Comparison of ENCODE assay signal across 29 cellular contexts in the genomic region with DNA sequence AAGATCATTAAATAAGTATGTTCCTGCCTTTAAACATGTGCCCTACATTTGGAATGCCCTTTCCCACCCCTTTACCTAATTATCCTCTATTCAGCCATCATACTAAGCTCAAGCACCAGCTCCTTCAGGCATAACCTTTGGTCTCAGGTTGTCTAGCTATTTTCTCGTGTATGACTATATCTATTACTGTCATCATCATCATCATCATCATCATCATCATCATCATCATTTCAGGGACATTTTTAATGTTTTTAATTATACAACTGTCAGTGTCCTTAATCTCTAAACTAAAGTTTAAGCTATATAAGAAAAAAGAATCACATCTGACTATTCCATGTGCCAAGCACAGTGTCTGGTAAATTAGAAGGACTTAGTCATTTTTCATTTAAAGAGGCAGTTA.
"Had no signal": no experiment of that assay in that cellular context is flagged by ENCODE, and none has a peak within 500 bp of the region (broad histone marks: within the 10 kb centered on the region; RNA-seq: fewer than 3 reads in every experiment).

No MANE protein-coding gene starts in this region.

- H3K27ac Mint-ChIP-seq: activated B cell treated with CpG ODN at 0.5 μM for 24 hours; activated CD8-positive, alpha-beta T cell treated with anti-CD3 and anti-CD28 coated beads for 36 hours; activated naive CD4-positive, alpha-beta T cell treated with anti-CD3 and anti-CD28 coated beads, Interleukin-2, amount 50 U/mL, for 72 hours; activated naive CD8-positive, alpha-beta T cell treated with anti-CD3 and anti-CD28 coated beads, Interleukin-2, amount 10 ng/mL, durations not matched to agents 7 days and 5 days; activated T-helper 17 cell treated with anti-CD3 and anti-CD28 coated beads, Interleukin-2, amount 50 U/mL, for 72 hours; T-cell; T-helper 1 cell treated with Interleukin-12 subunit alpha and Interleukin-12 subunit beta and Interleukin-4 antibody, amounts not matched to agents 30 μg/mL and 1 μg/mL, for 36 hours had no signal

- H3K4me1 ChIP-seq: ascending aorta, breast epithelium, colonic mucosa, esophagus squamous epithelium, gastroesophageal sphincter had no signal

- ATAC-seq: activated CD4-positive, CD25-positive, alpha-beta regulatory T cell treated with anti-CD3 and anti-CD28 coated beads, Interleukin-2, amount 50 U/mL, for 24 hours; activated CD8-positive, alpha-beta T cell treated with anti-CD3 and anti-CD28 coated beads for 36 hours; activated naive CD4-positive, alpha-beta T cell treated with anti-CD3 and anti-CD28 coated beads, Interleukin-2, amount 50 U/mL, for 72 hours; activated T-cell treated with anti-CD3 and anti-CD28 coated beads, Interleukin-2, amount 50 U/mL, for 4 hours; activated T-helper 17 cell treated with anti-CD3 and anti-CD28 coated beads, Interleukin-2, amount 50 U/mL, for 72 hours; T-cell had no signal

- H3K36me3 ChIP-seq: ascending aorta, breast epithelium, cardiac muscle cell, colonic mucosa, esophagus squamous epithelium, gastroesophageal sphincter, WERI-Rb-1 had no signal

- H3K36me3 Mint-ChIP-seq: activated naive CD4-positive, alpha-beta T cell treated with anti-CD3 and anti-CD28 coated beads, Interleukin-2, amount 50 U/mL, for 72 hours; activated naive CD8-positive, alpha-beta T cell treated with anti-CD3 and anti-CD28 coated beads, Interleukin-2, amount 10 ng/mL, durations not matched to agents 7 days and 5 days; brain; T-cell had no signal

- H3K4me1 Mint-ChIP-seq: activated B cell treated with CpG ODN at 0.5 μM for 24 hours; activated naive CD8-positive, alpha-beta T cell treated with anti-CD3 and anti-CD28 coated beads, Interleukin-2, amount 10 ng/mL, durations not matched to agents 7 days and 5 days; activated T-helper 17 cell treated with anti-CD3 and anti-CD28 coated beads, Interleukin-2, amount 50 U/mL, for 72 hours; T-cell had no signal

- H3K27me3 Mint-ChIP-seq: activated B cell treated with CpG ODN at 0.5 μM for 24 hours; activated CD8-positive, alpha-beta T cell treated with anti-CD3 and anti-CD28 coated beads for 36 hours; activated naive CD8-positive, alpha-beta T cell treated with anti-CD3 and anti-CD28 coated beads, Interleukin-2, amount 10 ng/mL, durations not matched to agents 7 days and 5 days; activated T-helper 17 cell treated with anti-CD3 and anti-CD28 coated beads, Interleukin-2, amount 50 U/mL, for 72 hours; brain; T-cell had no signal

- H3K27me3 ChIP-seq: ascending aorta, breast epithelium, cardiac muscle cell, colonic mucosa, esophagus squamous epithelium, gastroesophageal sphincter had no signal

- H3K27ac ChIP-seq: ascending aorta, breast epithelium, cardiac muscle cell, colonic mucosa, epithelial cell of prostate, esophagus squamous epithelium, gastroesophageal sphincter, WERI-Rb-1 had no signal

- DNase-seq: activated B cell treated with CpG ODN at 0.5 μM for 24 hours; activated CD4-positive, alpha-beta T cell treated with anti-CD3 and anti-CD28 coated beads for 48 hours; activated CD4-positive, alpha-beta T cell treated with anti-CD3 and anti-CD28 coated beads, Interleukin-2, amount 50 U/mL, for 1 hour; activated CD4-positive, alpha-beta T cell treated with anti-CD3 and anti-CD28 coated beads, Interleukin-2, amount 50 U/mL, for 48 hours; activated CD8-positive, alpha-beta memory T cell treated with anti-CD3 and anti-CD28 coated beads for 24 hours; activated CD8-positive, alpha-beta T cell treated with anti-CD3 and anti-CD28 coated beads for 36 hours; activated effector memory CD4-positive, alpha-beta T cell treated with Interleukin-2 at 50 U/mL for 16 hours; activated gamma-delta T cell treated with Interleukin-2 at 50 U/mL for 16 hours; activated naive CD4-positive, alpha-beta T cell treated with Interleukin-2 at 50 U/mL for 16 hours; activated naive CD8-positive, alpha-beta T cell treated with anti-CD3 and anti-CD28 coated beads, Interleukin-2, amount 10 ng/mL, durations not matched to agents 7 days and 5 days; activated T-cell treated with anti-CD3 and anti-CD28 coated beads, Interleukin-2, amount 50 U/mL, for 4 hours; central memory CD4-positive, alpha-beta T cell; cerebellar nuclear complex; colonic mucosa; effector CD8-positive, alpha-beta T cell; esophagus squamous epithelium; T-cell; T-helper 9 cell had no signal

- H3K9me3 Mint-ChIP-seq: activated B cell treated with CpG ODN at 0.5 μM for 24 hours; T-cell; T-helper 1 cell treated with Interleukin-12 subunit alpha and Interleukin-12 subunit beta and Interleukin-4 antibody, amounts not matched to agents 30 μg/mL and 1 μg/mL, for 36 hours had no signal

- H3K4me3 ChIP-seq: ascending aorta, breast epithelium, cardiac muscle cell, colonic mucosa, esophagus squamous epithelium, gastroesophageal sphincter had no signal

- H3K9me3 ChIP-seq: ascending aorta, breast epithelium, colonic mucosa, esophagus squamous epithelium, gastroesophageal sphincter had no signal

- H3K4me3 Mint-ChIP-seq: activated B cell treated with CpG ODN at 0.5 μM for 24 hours; activated CD8-positive, alpha-beta T cell treated with anti-CD3 and anti-CD28 coated beads for 36 hours; activated naive CD8-positive, alpha-beta T cell treated with anti-CD3 and anti-CD28 coated beads, Interleukin-2, amount 10 ng/mL, durations not matched to agents 7 days and 5 days; activated T-cell treated with anti-CD3 and anti-CD28 coated beads, Interleukin-2, amount 50 U/mL, for 4 hours; activated T-helper 17 cell treated with anti-CD3 and anti-CD28 coated beads, Interleukin-2, amount 50 U/mL, for 72 hours; brain; T-cell; T-helper 1 cell treated with Interleukin-12 subunit alpha and Interleukin-12 subunit beta and Interleukin-4 antibody, amounts not matched to agents 30 μg/mL and 1 μg/mL, for 36 hours had no signal
